Comparison of ENCODE assay signal across 8 cellular contexts in genomic region chr14:75126679-75127473, GRCh38. TPM values are rescaled to one million over a fixed set of nuclear protein-coding genes. Genes with fewer than 3 reads are reported as not detected.
A peak's percentile ranks its signal among the peaks of the same experiment; 100 is the strongest.
DNase-seq lines count a peak whose midpoint lies in the region; TF ChIP-seq lines count a peak whose summit lies in the region.

Gene NEK9 (minus strand): TSS chr14:75127048. CDS start chr14:75126921, 127 bp downstream.

- TF ChIP-seq CTCF in H9 (conservative IDR thresholded peaks at IDR 0.05) (no peak), MM.1S (IDR thresholded peaks at IDR 0.05; ENCODE audit: low read length) (no peak), foreskin fibroblast (IDR thresholded peaks at IDR 0.05; ENCODE audit: low read depth, low read length) (no peak)

- no peak within 1 kb of the TSS for H3K23ac ChIP-seq in H9 (ENCODE audit: insufficient read length, low read depth, low read length)

- H3K4me3 ChIP-seq in MM.1S (ENCODE audit: low read length) (peak within 1 kb of the TSS; percentile 76), foreskin fibroblast (ENCODE audit: low read depth in 1 of 2, low read length in 2 of 2) (peak within 1 kb of the TSS; percentile 66 to 79), neuron (ENCODE audit: low read length) (peak within 1 kb of the TSS; percentile 68), subcutaneous abdominal adipose tissue (ENCODE audit: low read depth in 1 of 5, low read length in 5 of 5) (peak within 1 kb of the TSS; percentile 81 to 93 (median 85))

- H3K9me3 Mint-ChIP-seq in H9, result no peaks in the 10 kb centered on the region

- H2AFZ ChIP-seq in H9 (ENCODE audit: low read length) (no peak within 1 kb of the TSS), MM.1S (ENCODE audit: low read length) (peak within 1 kb of the TSS; percentile 54), neuron (ENCODE audit: low read depth, low read length) (peak within 1 kb of the TSS; percentile 49)

- no peaks in the 10 kb centered on the region for H3K9me2 ChIP-seq in MM.1S (replicated peaks; ENCODE audit: insufficient read depth, low read length)

- H3K4me2 ChIP-seq in H9 (ENCODE audit: insufficient read depth, insufficient read length, low read length) (peak within 1 kb of the TSS; percentile 86), MM.1S (ENCODE audit: low read depth, low read length) (peak within 1 kb of the TSS; percentile 89)

- H3K27me3 Mint-ChIP-seq in H9 (ENCODE audit: low read depth), result no peaks in the 10 kb centered on the region

- H3K27me3 ChIP-seq in H9 (ENCODE audit: insufficient read depth, low read length) (no peaks in the 10 kb centered on the region), MM.1S (replicated peaks; ENCODE audit: insufficient read depth, low read length) (no peaks in the 10 kb centered on the region), neuron (ENCODE audit: insufficient read depth, low read length) (no peaks in the 10 kb centered on the region), subcutaneous abdominal adipose tissue (ENCODE audit: control insufficient read depth in 5 of 5, insufficient read depth in 4 of 5, low read length in 5 of 5) (no peaks in the 10 kb centered on the region)

- H3T11ph ChIP-seq in H9 (ENCODE audit: low read length), result no peak within 1 kb of the TSS

- H3K36me3 ChIP-seq in MM.1S (replicated peaks; ENCODE audit: insufficient read depth, low read length) (no peaks in the 10 kb centered on the region), neuron (ENCODE audit: insufficient read depth, low read length) (no peaks in the 10 kb centered on the region), subcutaneous abdominal adipose tissue (ENCODE audit: control insufficient read depth in 5 of 5, insufficient read depth in 5 of 5, low read length in 5 of 5) (peaks cover 0 to 5% (median 0%) of the 10 kb centered on the region in 5 donors)

- peak within 1 kb of the TSS; percentile 92 for H3K14ac ChIP-seq in H9 (ENCODE audit: insufficient read depth, low read length)

- H3K4me1 ChIP-seq in H9 (ENCODE audit: insufficient read depth, low read length) (no peaks in the 10 kb centered on the region), MM.1S (ENCODE audit: low read length) (0 out of 2 replicates have a peak, but pooled peaks cover 7% of the 10 kb centered on the region), neuron (ENCODE audit: insufficient read depth, low read length) (peaks cover 9% of the 10 kb centered on the region), subcutaneous abdominal adipose tissue (ENCODE audit: control insufficient read depth in 5 of 5, insufficient read depth in 5 of 5, low read length in 5 of 5) (peaks cover 0 to 37% (median 32%) of the 10 kb centered on the region in 5 donors)

- H3K18ac ChIP-seq in H9 (ENCODE audit: insufficient read length, low read depth, low read length), result peak within 1 kb of the TSS; percentile 84

- H3K56ac ChIP-seq in H9 (ENCODE audit: insufficient read length, low read depth, low read length), result no peak within 1 kb of the TSS

- no peaks in the 10 kb centered on the region for H3F3A ChIP-seq in MM.1S (ENCODE audit: insufficient read depth, low read length)

- H4K20me1 ChIP-seq in H9 (ENCODE audit: control insufficient read depth, insufficient read depth, insufficient read length) (no peaks in the 10 kb centered on the region), MM.1S (ENCODE audit: insufficient read depth, low read length) (no peaks in the 10 kb centered on the region)

- H4K8ac ChIP-seq in H9 (replicated peaks; ENCODE audit: insufficient read length, low read depth, low read length), result no peak within 1 kb of the TSS

- H3K9me3 ChIP-seq in H9 (ENCODE audit: control insufficient read depth, low read depth, low read length) (no peaks in the 10 kb centered on the region), MM.1S (replicated peaks; ENCODE audit: insufficient read depth, low read length) (no peaks in the 10 kb centered on the region), neuron (ENCODE audit: low read length) (no peaks in the 10 kb centered on the region), subcutaneous abdominal adipose tissue (ENCODE audit: control insufficient read depth in 5 of 5, low read length in 5 of 5) (no peaks in the 10 kb centered on the region)

- peaks cover 2% of the 10 kb centered on the region for H3K23me2 ChIP-seq in H9 (ENCODE audit: insufficient read length, low read depth, low read length, poor library complexity, severe bottlenecking)

- H3K4me3 Mint-ChIP-seq in H9, result peak within 1 kb of the TSS; percentile 92 to 93

- H3K9ac ChIP-seq in H9 (ENCODE audit: extremely low read depth, insufficient read length, low read length) (peak within 1 kb of the TSS; percentile 70), MM.1S (ENCODE audit: low read length) (peak within 1 kb of the TSS; percentile 90), subcutaneous abdominal adipose tissue (ENCODE audit: low read length in 5 of 5) (peak within 1 kb of the TSS; percentile 80 to 99 (median 92))

- no peak within 1 kb of the TSS for H2BK15ac ChIP-seq in H9 (ENCODE audit: low read depth, low read length)

- peak within 1 kb of the TSS; percentile 86 to 98 (median 90) for H3K27ac Mint-ChIP-seq in H9

- H4K5ac ChIP-seq in H9 (ENCODE audit: insufficient read length, low read depth, low read length), result peak within 1 kb of the TSS; percentile 8

- no peak within 1 kb of the TSS for H2AK5ac ChIP-seq in H9 (ENCODE audit: insufficient read length, low read length)

- H3K36me3 Mint-ChIP-seq in H9 (ENCODE audit: insufficient read depth in 1 of 3, low read depth in 3 of 3), result peaks cover 3 to 9% (median 3%) of the 10 kb centered on the region in 3 experiments; a peak in 5 of 7 replicates

- no peak within 1 kb of the TSS for H2BK20ac ChIP-seq in H9 (ENCODE audit: low read depth, low read length, poor library complexity, severe bottlenecking)

- DNase-seq in ELF-1 (ENCODE audit: low read depth, low spot score) (peak; percentile 91), H9 (peak; percentile 77), MM.1S (peak; percentile 71), SIG-M5 treated with dmso at 0.1 percent for 504 hours (lab: John Stamatoyannopoulos, UW; ENCODE audit: unreplicated experiment) (peak; percentile 79), activated gamma-delta T cell treated with Interleukin-2 at 50 U/mL for 16 hours (peak; percentile 89), foreskin fibroblast (peak; percentile 76 to 93)

- no peak within 1 kb of the TSS for H4K91ac ChIP-seq in H9 (ENCODE audit: insufficient read length, low read depth, low read length)

- H2BK12ac ChIP-seq in H9 (ENCODE audit: insufficient read length, low read depth, low read length), result no peak within 1 kb of the TSS

- H3K4me1 Mint-ChIP-seq in H9, result peaks cover 12 to 21% of the 10 kb centered on the region in 2 experiments

- H3K27ac ChIP-seq in H9 (ENCODE audit: insufficient read length, low read depth, low read length), result no peak within 1 kb of the TSS
- H3K27ac ChIP-seq in MM.1S (ENCODE audit: low read length), result peak within 1 kb of the TSS; percentile 82
- H3K27ac ChIP-seq in subcutaneous abdominal adipose tissue (ENCODE audit: low read depth, low read length), result peak within 1 kb of the TSS; percentile 97

- H2BK120ac ChIP-seq in H9 (ENCODE audit: low read depth, low read length, poor library complexity, severe bottlenecking), result no peak within 1 kb of the TSS

- no peak within 1 kb of the TSS for H2BK5ac ChIP-seq in H9 (ENCODE audit: insufficient read length, low read length)

- H3K79me2 ChIP-seq in H9 (ENCODE audit: insufficient read depth, low read length) (no peaks in the 10 kb centered on the region), MM.1S (ENCODE audit: low read length) (peaks cover 19% of the 10 kb centered on the region)

- no CpG with 5 or more reads among the region's 76 CpGs for WGBS in H9 (ENCODE audit: extremely low coverage, insufficient read length, low lambda C conversion rate)

- H3K79me1 ChIP-seq in H9 (ENCODE audit: insufficient read depth, low read depth, low read length, poor library complexity, severe bottlenecking), result no peaks in the 10 kb centered on the region

- H3K4ac ChIP-seq in H9 (ENCODE audit: low read depth, low read length), result no peak within 1 kb of the TSS; the same call in 1 of the 2 replicates

RNA-seq across cellular contexts. Expression of gene NEK9, which starts in this region (rescaled TPM):
- total RNA-seq in H9 (2021), result 56.5 and 61.4 TPM in 2 replicates
